In genomic region chr10:35329520-35329919, GRCh38 we compare ENCODE assay signal across 17 cellular contexts. TPM values are rescaled to one million over a fixed set of nuclear protein-coding genes. Genes with fewer than 3 reads are reported as not detected.
DNase-seq lines count a peak whose midpoint lies in the region; ATAC-seq, FAIRE-seq and TF ChIP-seq lines count a peak whose summit lies in the region.
"Had no signal": no experiment of that assay in that cellular context is flagged by ENCODE, and none has a peak within 500 bp of the region (broad histone marks: within the 10 kb centered on the region; RNA-seq: fewer than 3 reads in every experiment).

No MANE protein-coding gene starts in this region.

- DNase-seq in D341Med (ENCODE audit: low spot score) (peak; percentile 50), HFFc6 (no peak), pancreas (no peak), dorsolateral prefrontal cortex (no peak), G401 (ENCODE audit: low spot score) (no peak)
- DNase-seq: activated naive CD8-positive, alpha-beta T cell treated with anti-CD3 and anti-CD28 coated beads, Interleukin-2, amount 50 U/mL, for 24 hours; DMS 273 treated with DMSO at 0.1 percent for 48 hours; head of caudate nucleus; left colon; naive thymus-derived CD8-positive, alpha-beta T cell; NCI-H187 treated with DMSO at 0.1 percent for 48 hours; stimulated activated CD4-positive, alpha-beta T cell treated with anti-CD3 and anti-CD28 coated beads, Interleukin-4, amount 100 ng/mL, for 4 hours; upper lobe of right lung had no signal

- H3K9me3 ChIP-seq in gastroesophageal sphincter (no peaks in the 10 kb centered on the region), pancreas (no peaks in the 10 kb centered on the region)
- H3K9me3 ChIP-seq: upper lobe of right lung had no signal

- H3K36me3 ChIP-seq in gastroesophageal sphincter: no peaks in the 10 kb centered on the region
- no peaks in the 10 kb centered on the region for H3K36me3 ChIP-seq in pancreas
- H3K36me3 ChIP-seq: upper lobe of right lung had no signal

- H3K36me3 Mint-ChIP-seq in HFFc6 (ENCODE audit: low read depth): peaks cover 26% of the 10 kb centered on the region

- peak overlapping the region; percentile 89 for H3K27ac Mint-ChIP-seq in HFFc6
- H3K27ac Mint-ChIP-seq: activated naive CD8-positive, alpha-beta T cell treated with anti-CD3 and anti-CD28 coated beads, Interleukin-2, amount 50 U/mL, for 24 hours had no signal

- TF ChIP-seq CTCF in HFFc6 (IDR thresholded peaks at IDR 0.05) (no peak), gastroesophageal sphincter (IDR thresholded peaks at IDR 0.05) (no peak), pancreas (IDR thresholded peaks at IDR 0.05) (no peak), dorsolateral prefrontal cortex (IDR thresholded peaks at IDR 0.05 in 54 of 56, conservative IDR thresholded peaks at IDR 0.05 in 2 of 56; ENCODE audit: low read depth in 1 of 56, partially characterized antibody in 56 of 56) (no peak)

- H3K27me3 ChIP-seq in gastroesophageal sphincter: no peaks in the 10 kb centered on the region
- H3K27me3 ChIP-seq in pancreas: no peaks in the 10 kb centered on the region
- H3K27me3 ChIP-seq in dorsolateral prefrontal cortex: no peaks in the 10 kb centered on the region
- H3K27me3 ChIP-seq: upper lobe of right lung had no signal

- intact Hi-C loops in pancreas (cut with DNase I): no loop called here
- intact Hi-C loops in dorsolateral prefrontal cortex (cut with DNase I): no loop called here

- no peak for FAIRE-seq in pancreas (lab: Jason Lieb, UNC)

- WGBS in gastroesophageal sphincter (ENCODE audit: low coverage in 1 of 2), 2 donors: 56 to 64% methylated on average over 3 to 4 of the region's 4 CpGs
- WGBS in pancreas, 2 donors: 19 to 25% methylated on average over 4 of the region's 4 CpGs

- no peak for TF ChIP-seq POLR2A in gastroesophageal sphincter (IDR thresholded peaks at IDR 0.05)

- ATAC-seq in gastroesophageal sphincter: no peak
- peak in 3 of 4 donors; percentile 48 to 77 (median 67) for ATAC-seq in pancreas
- ATAC-seq in HG03520 (IDR thresholded peaks at IDR 0.05; ENCODE audit: unreplicated experiment): no peak
- ATAC-seq in HG02588 (IDR thresholded peaks at IDR 0.05; ENCODE audit: unreplicated experiment): no peak
- ATAC-seq: activated naive CD8-positive, alpha-beta T cell treated with anti-CD3 and anti-CD28 coated beads, Interleukin-2, amount 50 U/mL, for 24 hours; left colon; naive thymus-derived CD8-positive, alpha-beta T cell; sciatic nerve; upper lobe of right lung had no signal

- H3K4me3 ChIP-seq in gastroesophageal sphincter (no peak overlapping the region), pancreas (no peak overlapping the region), dorsolateral prefrontal cortex (no peak overlapping the region)
- H3K4me3 ChIP-seq: upper lobe of right lung had no signal

- H3K4me3 Mint-ChIP-seq in HFFc6: peak overlapping the region; percentile 36
- H3K4me3 Mint-ChIP-seq: activated naive CD8-positive, alpha-beta T cell treated with anti-CD3 and anti-CD28 coated beads, Interleukin-2, amount 50 U/mL, for 24 hours; naive thymus-derived CD8-positive, alpha-beta T cell had no signal

- H3K27ac ChIP-seq in gastroesophageal sphincter: peak overlapping the region in 3 of 4 donors; percentile 16 to 58 (median 25)
- H3K27ac ChIP-seq in pancreas: peak overlapping the region in 1 of 4 donors; percentile 41
- peak overlapping the region in 12 of 59 donors; percentile 7 to 60 (median 22) for H3K27ac ChIP-seq in dorsolateral prefrontal cortex
- H3K27ac ChIP-seq: upper lobe of right lung had no signal

- no peaks in the 10 kb centered on the region; the same call in 1 of the 2 replicates for H3K27me3 Mint-ChIP-seq in HFFc6 (ENCODE audit: insufficient read depth)
- H3K27me3 Mint-ChIP-seq: activated naive CD8-positive, alpha-beta T cell treated with anti-CD3 and anti-CD28 coated beads, Interleukin-2, amount 50 U/mL, for 24 hours; naive thymus-derived CD8-positive, alpha-beta T cell had no signal

- H3K9me3 Mint-ChIP-seq in HFFc6: no peaks in the 10 kb centered on the region
- H3K9me3 Mint-ChIP-seq: activated naive CD8-positive, alpha-beta T cell treated with anti-CD3 and anti-CD28 coated beads, Interleukin-2, amount 50 U/mL, for 24 hours; naive thymus-derived CD8-positive, alpha-beta T cell had no signal

- TF ChIP-seq EP300 in gastroesophageal sphincter (IDR thresholded peaks at IDR 0.05): no peak

- H3K4me1 Mint-ChIP-seq in HFFc6 (ENCODE audit: low read depth): peaks cover 76% of the 10 kb centered on the region

- in situ Hi-C loops in G401 (cut with HindIII; ENCODE audit: low sequenced_read_pairs): no loop called here

- H3K4me1 ChIP-seq in gastroesophageal sphincter: peaks cover 8 to 77% (median 9%) of the 10 kb centered on the region in 3 donors
- peaks cover 5 to 21% (median 21%) of the 10 kb centered on the region in 3 donors for H3K4me1 ChIP-seq in pancreas

RNA-seq across cellular contexts. Expression of gene CCNY, which starts 6.8 kb away (rescaled TPM):
- 10 to 100 TPM; 60.0 to 76.6 (median 69.9) TPM for total RNA-seq in HFFc6 (2021; fragmentation: NEBNext Ultra II Directional; extraction: Animal tissue kit (Norgen Biotek cat#: 25700))
- total RNA-seq in gastroesophageal sphincter (100 to 1,000 TPM in 1 of 4 donors, 10 to 100 TPM in 3; 35.5 to 106 (median 63.2) TPM), pancreas (10 to 100 TPM; 24.7 to 41.7 (median 29.9) TPM), dorsolateral prefrontal cortex (100 to 1,000 TPM in 53 of 120 experiments, 10 to 100 TPM in 67; 62.3 to 136 (median 97.7) TPM)
- polyA plus RNA-seq in pancreas: 10 to 100 TPM; 10.6 to 14.9 TPM
- 62.9 and 77.4 TPM in 2 replicates for total RNA-seq in G401 (2014; rRNA removed; shearing (Covaris generic))

Comparison
In these comparisons a context has a peak if more than half of its experiments do, and no peak if none do; other contexts are left out.
1. ATAC-seq: peak in pancreas (3 of 4); none in gastroesophageal sphincter (single experiment), HG03520 (single experiment) and HG02588 (single experiment).